Comparison of ENCODE assay signal across 8 cellular contexts in the genomic region with DNA sequence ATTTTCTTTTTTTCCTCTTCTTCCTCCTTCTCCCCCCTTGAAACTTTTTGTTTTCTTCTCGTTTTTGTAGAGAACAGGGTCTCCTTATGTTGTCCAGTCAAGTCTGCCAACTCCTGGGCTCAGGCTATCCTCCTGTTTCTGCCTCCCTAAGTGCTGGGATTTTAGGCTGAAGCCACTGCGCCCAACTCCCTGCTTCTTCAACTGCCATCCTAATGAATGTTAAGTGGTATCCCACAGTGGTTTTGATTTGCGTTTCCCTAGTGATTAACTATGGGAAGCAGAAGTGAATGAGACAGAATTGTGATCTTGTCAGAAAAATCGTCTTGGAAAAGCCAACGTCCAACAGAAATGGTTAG. TPM values are rescaled to one million over a fixed set of nuclear protein-coding genes. Genes with fewer than 3 reads are reported as not detected.
DNase-seq lines count a peak whose midpoint lies in the region; ATAC-seq lines count a peak whose summit lies in the region.

No MANE protein-coding gene starts in this region.

- H3K4me1 Mint-ChIP-seq in activated CD4-positive, alpha-beta T cell treated with anti-CD3 and anti-CD28 coated beads, Interleukin-2, amount 10 ng/mL, durations not matched to agents 24 days and 14 days: peaks cover 48% of the 10 kb centered on the region

- peaks cover 17% of the 10 kb centered on the region for H3K36me3 Mint-ChIP-seq in activated CD4-positive, alpha-beta T cell treated with anti-CD3 and anti-CD28 coated beads, Interleukin-2, amount 10 ng/mL, durations not matched to agents 24 days and 14 days (ENCODE audit: low read depth)
- H3K36me3 Mint-ChIP-seq in activated naive CD4-positive, alpha-beta T cell treated with anti-CD3 and anti-CD28 coated beads, Interleukin-2, amount 50 U/mL, for 72 hours: peaks cover 8 to 37% of the 10 kb centered on the region in 2 donors

- peak overlapping the region; percentile 80 for H3K27ac ChIP-seq in layer of hippocampus (ENCODE audit: low read depth, low read length)
- H3K27ac ChIP-seq in temporal lobe (ENCODE audit: low read depth, low read length): peak overlapping the region; percentile 72

- peak overlapping the region; percentile 86 for H3K4me3 Mint-ChIP-seq in activated CD4-positive, alpha-beta T cell treated with anti-CD3 and anti-CD28 coated beads, Interleukin-2, amount 10 ng/mL, durations not matched to agents 24 days and 14 days

- ATAC-seq in activated naive CD4-positive, alpha-beta T cell treated with anti-CD3 and anti-CD28 coated beads, Interleukin-2, amount 50 U/mL, for 72 hours: no peak

- peak overlapping the region; percentile 67 for H3K27ac Mint-ChIP-seq in activated CD4-positive, alpha-beta T cell treated with anti-CD3 and anti-CD28 coated beads, Interleukin-2, amount 10 ng/mL, durations not matched to agents 24 days and 14 days
- peak overlapping the region; percentile 84 to 91 for H3K27ac Mint-ChIP-seq in activated naive CD4-positive, alpha-beta T cell treated with anti-CD3 and anti-CD28 coated beads, Interleukin-2, amount 50 U/mL, for 72 hours

- no peak for DNase-seq in activated CD4-positive, alpha-beta T cell treated with anti-CD3 and anti-CD28 coated beads, Interleukin-2, amount 10 ng/mL, durations not matched to agents 24 days and 14 days
- no peak for DNase-seq in activated CD4-positive, alpha-beta T cell treated with anti-CD3 and anti-CD28 coated beads, Interleukin-2, amount 50 U/mL, for 1 hour
- no peak for DNase-seq in activated naive CD4-positive, alpha-beta T cell treated with anti-CD3 and anti-CD28 coated beads, Interleukin-2, amount 50 U/mL, for 72 hours (ENCODE audit: low spot score in 2 of 2)
- no peak for DNase-seq in germinal center (ENCODE audit: low spot score)
- no peak for DNase-seq in DMS79 (lab: John Stamatoyannopoulos, UW)
- no peak for DNase-seq in NCI-H446 treated with DMSO at 0.1 percent for 48 hours (lab: John Stamatoyannopoulos, UW)

- peaks cover 4% of the 10 kb centered on the region for H3K9me3 Mint-ChIP-seq in activated CD4-positive, alpha-beta T cell treated with anti-CD3 and anti-CD28 coated beads, Interleukin-2, amount 10 ng/mL, durations not matched to agents 24 days and 14 days
- H3K9me3 Mint-ChIP-seq in activated naive CD4-positive, alpha-beta T cell treated with anti-CD3 and anti-CD28 coated beads, Interleukin-2, amount 50 U/mL, for 72 hours: peaks cover 7 to 9% of the 10 kb centered on the region in 2 donors

- H3K27me3 Mint-ChIP-seq in activated CD4-positive, alpha-beta T cell treated with anti-CD3 and anti-CD28 coated beads, Interleukin-2, amount 10 ng/mL, durations not matched to agents 24 days and 14 days: no peaks in the 10 kb centered on the region

- no peaks in the 10 kb centered on the region for H3K27me3 ChIP-seq in layer of hippocampus (ENCODE audit: control insufficient read depth, insufficient read depth, low read length)

- intact Hi-C loops in activated CD4-positive, alpha-beta T cell treated with anti-CD3 and anti-CD28 coated beads, Interleukin-2, amount 10 ng/mL, durations not matched to agents 24 days and 14 days (cut with micrococcal nuclease): loop anchor here (5.0 to 10.0 kb wide), 3 partner anchors 80 to 308 kb away; a partner anchor contains a TSS

RNA-seq across cellular contexts. Expression of a gene that starts 1.0 kb away (rescaled TPM):
- total RNA-seq in activated CD4-positive, alpha-beta T cell treated with anti-CD3 and anti-CD28 coated beads, Interleukin-2, amount 10 ng/mL, durations not matched to agents 24 days and 14 days: 187 and 198 TPM in 2 replicates
- total RNA-seq in activated naive CD4-positive, alpha-beta T cell treated with anti-CD3 and anti-CD28 coated beads, Interleukin-2, amount 50 U/mL, for 72 hours: 100 to 1,000 TPM; 216 to 239 TPM
- 191 TPM for total RNA-seq in temporal lobe

RNA-seq across cellular contexts. Expression of a gene that starts 49.8 kb away (rescaled TPM):
- total RNA-seq in activated CD4-positive, alpha-beta T cell treated with anti-CD3 and anti-CD28 coated beads, Interleukin-2, amount 10 ng/mL, durations not matched to agents 24 days and 14 days: 83.9 and 88.5 TPM in 2 replicates
- 10 to 100 TPM; 56.6 to 77.6 TPM for total RNA-seq in activated naive CD4-positive, alpha-beta T cell treated with anti-CD3 and anti-CD28 coated beads, Interleukin-2, amount 50 U/mL, for 72 hours
- 22.6 TPM for total RNA-seq in temporal lobe
